Comparison of ENCODE assay signal across 9 cellular contexts in the genomic region with DNA sequence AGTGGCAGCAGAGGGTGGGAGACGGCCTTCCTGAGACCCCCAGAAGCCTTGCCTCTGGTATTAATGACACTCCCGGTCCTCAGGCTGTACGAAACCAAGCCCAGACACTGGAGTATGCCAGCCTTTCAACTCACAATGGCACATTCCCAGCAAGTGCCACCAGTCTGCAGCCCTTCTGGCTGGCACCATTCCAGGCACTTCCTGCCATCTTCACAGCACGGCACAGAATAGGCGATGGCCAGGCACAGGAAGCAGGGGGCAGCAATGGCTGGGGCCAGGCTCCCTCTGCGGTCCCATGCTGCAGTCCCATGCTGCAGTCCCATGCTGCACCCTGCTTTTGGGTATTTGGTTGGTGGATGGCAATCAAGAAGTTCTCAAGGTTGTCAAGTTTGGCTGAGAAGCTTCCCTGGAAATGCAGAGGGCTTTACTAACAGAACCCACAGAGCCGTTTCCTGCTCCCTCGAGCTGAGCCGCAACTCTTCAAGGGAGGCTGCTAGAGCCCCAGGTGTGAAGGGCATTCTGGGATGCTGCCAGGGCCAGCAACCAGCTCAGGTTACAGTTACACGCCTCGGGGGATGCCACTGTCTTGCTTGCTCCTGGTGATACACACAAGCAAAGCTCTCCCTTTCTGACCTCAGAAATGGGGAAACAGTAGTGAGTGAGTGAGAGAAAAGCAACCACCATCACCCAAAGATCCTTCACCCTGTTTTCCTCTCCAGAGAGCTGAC. TPM values are rescaled to one million over a fixed set of nuclear protein-coding genes. Genes with fewer than 3 reads are reported as not detected.
DNase-seq lines count a peak whose midpoint lies in the region; ATAC-seq, FAIRE-seq and TF ChIP-seq lines count a peak whose summit lies in the region.
"Had no signal": no experiment of that assay in that cellular context is flagged by ENCODE, and none has a peak within 500 bp of the region (broad histone marks: within the 10 kb centered on the region; RNA-seq: fewer than 3 reads in every experiment).

No MANE protein-coding gene starts in this region.

- in situ Hi-C loops in brain microvascular endothelial cell (cut with HindIII; ENCODE audit: low pct_ligation_motif_present, low sequenced_read_pairs) = no loop called here

- no peak for TF ChIP-seq CTCF in brain microvascular endothelial cell (IDR thresholded peaks at IDR 0.05; ENCODE audit: low read depth, low read length, missing control alignments)

- H3K27me3 ChIP-seq in brain microvascular endothelial cell (replicated peaks) = no peaks in the 10 kb centered on the region

- peaks cover 15 to 29% (median 17%) of the 10 kb centered on the region in 3 donors for H3K4me1 Mint-ChIP-seq in T-cell

- FAIRE-seq in HTR-8/SVneo (lab: Jason Lieb, UNC) = no peak

- H3K36me3 ChIP-seq in brain microvascular endothelial cell (replicated peaks) = no peaks in the 10 kb centered on the region

- H3K27ac ChIP-seq in brain microvascular endothelial cell = no peak overlapping the region

- H3K9me3 Mint-ChIP-seq in T-cell = no peaks in the 10 kb centered on the region
- H3K9me3 Mint-ChIP-seq: natural killer cell had no signal

- peak overlapping the region in 1 of 3 donors; percentile 31 for H3K4me3 Mint-ChIP-seq in T-cell
- H3K4me3 Mint-ChIP-seq: natural killer cell had no signal

- POLR2A ChIA-PET in T-cell (lab: Charles Lee) = no interaction called here

- no peaks in the 10 kb centered on the region for H3K27me3 Mint-ChIP-seq in T-cell

- H3K4me3 ChIP-seq in brain microvascular endothelial cell (ENCODE audit: low read depth, low read length) = no peak overlapping the region

- DNase-seq in DMS53 treated with DMSO at 0.1 percent for 48 hours (lab: John Stamatoyannopoulos, UW; ENCODE audit: unreplicated experiment) = peak; percentile 83
- DNase-seq in NCI-H128 (lab: John Stamatoyannopoulos, UW; ENCODE audit: unreplicated experiment) = peak; percentile 67
- peak in 13 of 34 experiments; percentile 9 to 37 (median 20) for DNase-seq in T-cell
- DNase-seq in medulla oblongata (ENCODE audit: extremely low spot score) = peak; percentile 67
- no peak for DNase-seq in brain microvascular endothelial cell
- no peak for DNase-seq in HTR-8/SVneo (ENCODE audit: insufficient read length, low spot score)
- no peak for DNase-seq in GM19238 (ENCODE audit: insufficient read length, low spot score)
- DNase-seq: natural killer cell had no signal

- H3K36me3 Mint-ChIP-seq in T-cell = no peaks in the 10 kb centered on the region
- H3K36me3 Mint-ChIP-seq: natural killer cell had no signal

- ATAC-seq in T-cell (replicated peaks in 1 of 4) (peak; percentile 54 to 76 (median 66)), HG02623 (IDR thresholded peaks at IDR 0.05; ENCODE audit: unreplicated experiment) (no peak)

- CTCF ChIA-PET in T-cell (lab: Charles Lee) = no interaction called here

- H3K27ac Mint-ChIP-seq in T-cell = peak overlapping the region in 1 of 2 donors; percentile 1
- H3K27ac Mint-ChIP-seq: natural killer cell had no signal

RNA-seq across cellular contexts. Expression of gene LRFN4, which starts 23.8 kb away (rescaled TPM):
- 10 to 100 TPM in 1 of 5 donors, 1 to 10 TPM in 4; 1.5 to 12.9 (median 6.7) TPM for total RNA-seq in T-cell

RNA-seq across cellular contexts. Expression of gene RCE1, which starts 37.4 kb away (rescaled TPM):
- total RNA-seq in T-cell = 10 to 100 TPM; 27.2 to 42.9 (median 34.1) TPM

Comparison
In these comparisons a context has a peak if more than half of its experiments do, and no peak if none do; other contexts are left out.
1. DNase-seq: peak in DMS53 treated with DMSO at 0.1 percent for 48 hours (single experiment), NCI-H128 (single experiment) and medulla oblongata (single experiment); none in brain microvascular endothelial cell (single experiment), HTR-8/SVneo (single experiment) and GM19238 (single experiment).